ENCODE assay signal across 1 cellular context in the genomic region with DNA sequence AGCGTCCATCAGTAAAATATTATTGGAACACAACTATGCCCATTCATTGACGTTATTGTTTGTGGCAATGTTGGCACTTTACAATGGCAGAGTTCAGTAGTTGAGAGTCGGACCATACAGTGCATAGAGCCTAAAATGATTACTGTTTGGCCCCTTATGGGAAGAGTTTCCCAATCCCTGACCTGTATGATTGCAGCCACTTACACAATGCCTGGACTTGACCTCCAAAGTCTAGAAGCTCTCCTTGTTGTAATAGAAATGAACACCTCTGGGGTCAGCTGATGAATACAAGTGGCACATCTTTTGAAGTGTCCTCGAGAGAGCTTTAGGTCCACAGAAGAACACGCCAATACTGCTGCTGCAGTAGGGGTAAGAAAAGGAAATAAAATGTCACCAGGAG.
TF ChIP-seq lines count a peak whose summit lies in the region.

No MANE protein-coding gene starts in this region.

TF ChIP-seq in HepG2, 621 proteins besides CTCF, POLR2A, EP300 and RAD21 (continued from another document and continues in another):
- TF ChIP-seq, protein P1, sequence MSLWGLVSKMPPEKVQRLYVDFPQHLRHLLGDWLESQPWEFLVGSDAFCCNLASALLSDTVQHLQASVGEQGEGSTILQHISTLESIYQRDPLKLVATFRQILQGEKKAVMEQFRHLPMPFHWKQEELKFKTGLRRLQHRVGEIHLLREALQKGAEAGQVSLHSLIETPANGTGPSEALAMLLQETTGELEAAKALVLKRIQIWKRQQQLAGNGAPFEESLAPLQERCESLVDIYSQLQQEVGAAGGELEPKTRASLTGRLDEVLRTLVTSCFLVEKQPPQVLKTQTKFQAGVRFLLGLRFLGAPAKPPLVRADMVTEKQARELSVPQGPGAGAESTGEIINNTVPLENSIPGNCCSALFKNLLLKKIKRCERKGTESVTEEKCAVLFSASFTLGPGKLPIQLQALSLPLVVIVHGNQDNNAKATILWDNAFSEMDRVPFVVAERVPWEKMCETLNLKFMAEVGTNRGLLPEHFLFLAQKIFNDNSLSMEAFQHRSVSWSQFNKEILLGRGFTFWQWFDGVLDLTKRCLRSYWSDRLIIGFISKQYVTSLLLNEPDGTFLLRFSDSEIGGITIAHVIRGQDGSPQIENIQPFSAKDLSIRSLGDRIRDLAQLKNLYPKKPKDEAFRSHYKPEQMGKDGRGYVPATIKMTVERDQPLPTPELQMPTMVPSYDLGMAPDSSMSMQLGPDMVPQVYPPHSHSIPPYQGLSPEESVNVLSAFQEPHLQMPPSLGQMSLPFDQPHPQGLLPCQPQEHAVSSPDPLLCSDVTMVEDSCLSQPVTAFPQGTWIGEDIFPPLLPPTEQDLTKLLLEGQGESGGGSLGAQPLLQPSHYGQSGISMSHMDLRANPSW (CRISPR knock-in tag; IDR thresholded peaks at IDR 0.05; ENCODE audit: borderline replicate concordance), result no peak
- TF ChIP-seq ZSCAN29 (CRISPR knock-in tag; conservative IDR thresholded peaks at IDR 0.05) (no peak), ZNF615 (CRISPR knock-in tag; IDR thresholded peaks at IDR 0.05; ENCODE audit: borderline replicate concordance) (no peak), TOE1 (CRISPR knock-in tag; IDR thresholded peaks at IDR 0.05) (no peak), SIX1 (CRISPR knock-in tag; IDR thresholded peaks at IDR 0.05; ENCODE audit: borderline replicate concordance) (no peak), ZNF333 (CRISPR knock-in tag; IDR thresholded peaks at IDR 0.05; ENCODE audit: borderline replicate concordance) (no peak), ZNF598 (CRISPR knock-in tag; IDR thresholded peaks at IDR 0.05; ENCODE audit: borderline replicate concordance) (no peak), ZIK1 (CRISPR knock-in tag; IDR thresholded peaks at IDR 0.05; ENCODE audit: borderline replicate concordance, low read depth) (no peak), KAT7 (CRISPR knock-in tag; IDR thresholded peaks at IDR 0.05; ENCODE audit: borderline replicate concordance) (no peak), PBX2 (CRISPR knock-in tag; IDR thresholded peaks at IDR 0.05) (no peak), ISL2 (CRISPR knock-in tag; IDR thresholded peaks at IDR 0.05) (0 out of 2 replicates have a peak, but pooled peaks have one; percentile 31), ZBTB46 (CRISPR knock-in tag; IDR thresholded peaks at IDR 0.05; ENCODE audit: borderline replicate concordance) (no peak), CREB1 (IDR thresholded peaks at IDR 0.05) (no peak), CREB1 (CRISPR knock-in tag; IDR thresholded peaks at IDR 0.05) (peak; percentile 32), CBX2 (IDR thresholded peaks at IDR 0.05; ENCODE audit: low read depth, low read length) (no peak), CBX2 (CRISPR knock-in tag; IDR thresholded peaks at IDR 0.05; ENCODE audit: low read depth) (no peak), MIER2 (CRISPR knock-in tag; IDR thresholded peaks at IDR 0.05) (no peak), HDAC2 (CRISPR knock-in tag; IDR thresholded peaks at IDR 0.05) (no peak), ZNF570 (CRISPR knock-in tag; IDR thresholded peaks at IDR 0.05; ENCODE audit: borderline replicate concordance) (no peak), ZNF543 (CRISPR knock-in tag; IDR thresholded peaks at IDR 0.05) (0 out of 2 replicates have a peak, but pooled peaks have one; percentile 54), MXI1 (IDR thresholded peaks at IDR 0.05; ENCODE audit: borderline replicate concordance, low read depth, low read length) (no peak), HCFC1 (IDR thresholded peaks at IDR 0.05; ENCODE audit: low read depth, low read length) (no peak), ZNF225 (CRISPR knock-in tag; IDR thresholded peaks at IDR 0.05) (no peak), ZNF576 (CRISPR knock-in tag; IDR thresholded peaks at IDR 0.05) (no peak), ZNF589 (CRISPR knock-in tag; conservative IDR thresholded peaks at IDR 0.05) (no peak), ZNF746 (CRISPR knock-in tag; IDR thresholded peaks at IDR 0.05) (no peak), THAP11 (CRISPR knock-in tag; IDR thresholded peaks at IDR 0.05) (0 out of 2 replicates have a peak, but pooled peaks have one; percentile 33), ZNF33A (CRISPR knock-in tag; IDR thresholded peaks at IDR 0.05; ENCODE audit: borderline replicate concordance) (no peak), CHD4 (IDR thresholded peaks at IDR 0.05; ENCODE audit: borderline replicate concordance, low read length) (no peak), SMC3 (IDR thresholded peaks at IDR 0.05; ENCODE audit: low read length) (no peak)
- TF ChIP-seq, protein P2, sequence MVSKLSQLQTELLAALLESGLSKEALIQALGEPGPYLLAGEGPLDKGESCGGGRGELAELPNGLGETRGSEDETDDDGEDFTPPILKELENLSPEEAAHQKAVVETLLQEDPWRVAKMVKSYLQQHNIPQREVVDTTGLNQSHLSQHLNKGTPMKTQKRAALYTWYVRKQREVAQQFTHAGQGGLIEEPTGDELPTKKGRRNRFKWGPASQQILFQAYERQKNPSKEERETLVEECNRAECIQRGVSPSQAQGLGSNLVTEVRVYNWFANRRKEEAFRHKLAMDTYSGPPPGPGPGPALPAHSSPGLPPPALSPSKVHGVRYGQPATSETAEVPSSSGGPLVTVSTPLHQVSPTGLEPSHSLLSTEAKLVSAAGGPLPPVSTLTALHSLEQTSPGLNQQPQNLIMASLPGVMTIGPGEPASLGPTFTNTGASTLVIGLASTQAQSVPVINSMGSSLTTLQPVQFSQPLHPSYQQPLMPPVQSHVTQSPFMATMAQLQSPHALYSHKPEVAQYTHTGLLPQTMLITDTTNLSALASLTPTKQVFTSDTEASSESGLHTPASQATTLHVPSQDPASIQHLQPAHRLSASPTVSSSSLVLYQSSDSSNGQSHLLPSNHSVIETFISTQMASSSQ (IDR thresholded peaks at IDR 0.05; ENCODE audit: low read depth), result no peak
- TF ChIP-seq, protein P2 (CRISPR knock-in tag; IDR thresholded peaks at IDR 0.05; ENCODE audit: borderline replicate concordance), result no peak
- TF ChIP-seq, protein P3, sequence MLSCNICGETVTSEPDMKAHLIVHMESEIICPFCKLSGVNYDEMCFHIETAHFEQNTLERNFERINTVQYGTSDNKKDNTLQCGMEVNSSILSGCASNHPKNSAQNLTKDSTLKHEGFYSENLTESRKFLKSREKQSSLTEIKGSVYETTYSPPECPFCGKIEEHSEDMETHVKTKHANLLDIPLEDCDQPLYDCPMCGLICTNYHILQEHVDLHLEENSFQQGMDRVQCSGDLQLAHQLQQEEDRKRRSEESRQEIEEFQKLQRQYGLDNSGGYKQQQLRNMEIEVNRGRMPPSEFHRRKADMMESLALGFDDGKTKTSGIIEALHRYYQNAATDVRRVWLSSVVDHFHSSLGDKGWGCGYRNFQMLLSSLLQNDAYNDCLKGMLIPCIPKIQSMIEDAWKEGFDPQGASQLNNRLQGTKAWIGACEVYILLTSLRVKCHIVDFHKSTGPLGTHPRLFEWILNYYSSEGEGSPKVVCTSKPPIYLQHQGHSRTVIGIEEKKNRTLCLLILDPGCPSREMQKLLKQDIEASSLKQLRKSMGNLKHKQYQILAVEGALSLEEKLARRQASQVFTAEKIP (CRISPR knock-in tag; IDR thresholded peaks at IDR 0.05; ENCODE audit: borderline replicate concordance), result no peak
- TF ChIP-seq, protein P4, sequence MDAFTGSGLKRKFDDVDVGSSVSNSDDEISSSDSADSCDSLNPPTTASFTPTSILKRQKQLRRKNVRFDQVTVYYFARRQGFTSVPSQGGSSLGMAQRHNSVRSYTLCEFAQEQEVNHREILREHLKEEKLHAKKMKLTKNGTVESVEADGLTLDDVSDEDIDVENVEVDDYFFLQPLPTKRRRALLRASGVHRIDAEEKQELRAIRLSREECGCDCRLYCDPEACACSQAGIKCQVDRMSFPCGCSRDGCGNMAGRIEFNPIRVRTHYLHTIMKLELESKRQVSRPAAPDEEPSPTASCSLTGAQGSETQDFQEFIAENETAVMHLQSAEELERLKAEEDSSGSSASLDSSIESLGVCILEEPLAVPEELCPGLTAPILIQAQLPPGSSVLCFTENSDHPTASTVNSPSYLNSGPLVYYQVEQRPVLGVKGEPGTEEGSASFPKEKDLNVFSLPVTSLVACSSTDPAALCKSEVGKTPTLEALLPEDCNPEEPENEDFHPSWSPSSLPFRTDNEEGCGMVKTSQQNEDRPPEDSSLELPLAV (CRISPR knock-in tag; conservative IDR thresholded peaks at IDR 0.05; ENCODE audit: low read depth), result no peak
- TF ChIP-seq, protein P5, sequence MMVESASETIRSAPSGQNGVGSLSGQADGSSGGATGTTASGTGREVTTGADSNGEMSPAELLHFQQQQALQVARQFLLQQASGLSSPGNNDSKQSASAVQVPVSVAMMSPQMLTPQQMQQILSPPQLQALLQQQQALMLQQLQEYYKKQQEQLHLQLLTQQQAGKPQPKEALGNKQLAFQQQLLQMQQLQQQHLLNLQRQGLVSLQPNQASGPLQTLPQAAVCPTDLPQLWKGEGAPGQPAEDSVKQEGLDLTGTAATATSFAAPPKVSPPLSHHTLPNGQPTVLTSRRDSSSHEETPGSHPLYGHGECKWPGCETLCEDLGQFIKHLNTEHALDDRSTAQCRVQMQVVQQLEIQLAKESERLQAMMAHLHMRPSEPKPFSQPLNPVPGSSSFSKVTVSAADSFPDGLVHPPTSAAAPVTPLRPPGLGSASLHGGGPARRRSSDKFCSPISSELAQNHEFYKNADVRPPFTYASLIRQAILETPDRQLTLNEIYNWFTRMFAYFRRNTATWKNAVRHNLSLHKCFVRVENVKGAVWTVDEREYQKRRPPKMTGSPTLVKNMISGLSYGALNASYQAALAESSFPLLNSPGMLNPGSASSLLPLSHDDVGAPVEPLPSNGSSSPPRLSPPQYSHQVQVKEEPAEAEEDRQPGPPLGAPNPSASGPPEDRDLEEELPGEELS (CRISPR knock-in tag; IDR thresholded peaks at IDR 0.05), result peak; percentile 44; the same call in 1 of the 2 replicates
- TF ChIP-seq, protein P6, sequence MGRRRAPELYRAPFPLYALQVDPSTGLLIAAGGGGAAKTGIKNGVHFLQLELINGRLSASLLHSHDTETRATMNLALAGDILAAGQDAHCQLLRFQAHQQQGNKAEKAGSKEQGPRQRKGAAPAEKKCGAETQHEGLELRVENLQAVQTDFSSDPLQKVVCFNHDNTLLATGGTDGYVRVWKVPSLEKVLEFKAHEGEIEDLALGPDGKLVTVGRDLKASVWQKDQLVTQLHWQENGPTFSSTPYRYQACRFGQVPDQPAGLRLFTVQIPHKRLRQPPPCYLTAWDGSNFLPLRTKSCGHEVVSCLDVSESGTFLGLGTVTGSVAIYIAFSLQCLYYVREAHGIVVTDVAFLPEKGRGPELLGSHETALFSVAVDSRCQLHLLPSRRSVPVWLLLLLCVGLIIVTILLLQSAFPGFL (CRISPR knock-in tag; IDR thresholded peaks at IDR 0.05), result no peak
